In genomic region chr16:56643080-56643778, GRCh38 we compare ENCODE assay signal across 10 cellular contexts. TPM values are rescaled to one million over a fixed set of nuclear protein-coding genes. Genes with fewer than 3 reads are reported as not detected.
DNase-seq lines count a peak whose midpoint lies in the region; ATAC-seq and TF ChIP-seq lines count a peak whose summit lies in the region.
"Had no signal": no experiment of that assay in that cellular context is flagged by ENCODE, and none has a peak within 500 bp of the region (broad histone marks: within the 10 kb centered on the region; RNA-seq: fewer than 3 reads in every experiment).

No MANE protein-coding gene starts in this region.

- WGBS in aorta, 2 donors = 9 to 11% methylated on average over 42 of the region's 42 CpGs

- H3K36me3 ChIP-seq in cardiac muscle cell = no peaks in the 10 kb centered on the region
- no peaks in the 10 kb centered on the region for H3K36me3 ChIP-seq in aorta (ENCODE audit: control insufficient read depth in 1 of 2, insufficient read depth in 2 of 2, low read length in 1 of 2)
- H3K36me3 ChIP-seq: neutrophil had no signal

- H3K27me3 ChIP-seq in cardiac muscle cell (peaks cover 100% of the 10 kb centered on the region), aorta (ENCODE audit: control insufficient read depth in 1 of 2, insufficient read depth in 2 of 2, low read length in 1 of 2) (no peaks in the 10 kb centered on the region)

- no peak overlapping the region for H3K27ac ChIP-seq in 22Rv1
- H3K27ac ChIP-seq in cardiac muscle cell = no peak overlapping the region
- H3K27ac ChIP-seq in aorta (ENCODE audit: low read depth in 1 of 2, low read length in 2 of 2) = peak overlapping the region in 1 of 2 donors; percentile 15
- H3K27ac ChIP-seq: neutrophil had no signal

- H3K4me1 ChIP-seq in cardiac muscle cell (ENCODE audit: low read depth) (peaks cover 5% of the 10 kb centered on the region), aorta (ENCODE audit: control insufficient read depth in 1 of 2, insufficient read depth in 2 of 2, low read length in 2 of 2) (no peaks in the 10 kb centered on the region)

- ATAC-seq in GM19438 (IDR thresholded peaks at IDR 0.05; ENCODE audit: low read depth, unreplicated experiment) (peak; percentile 68), aorta (ENCODE audit: low FRiP score) (peak; percentile 89)

- H3K9me3 ChIP-seq in cardiac muscle cell (ENCODE audit: low read depth) (no peaks in the 10 kb centered on the region), aorta (ENCODE audit: control insufficient read depth, low read length) (no peaks in the 10 kb centered on the region)
- H3K9me3 ChIP-seq: neutrophil had no signal

- intact Hi-C loops in aorta (cut with DNase I) = loop anchor here (2.0 to 5.0 kb wide), 3 partner anchors 38 to 41 kb away; partner anchors contain the start of gene MT1X (in 1 of the 2)

- TF ChIP-seq CTCF in 22Rv1 (IDR thresholded peaks at IDR 0.05) (peak; percentile 80), cardiac muscle cell (IDR thresholded peaks at IDR 0.05; ENCODE audit: low read depth, low read length) (peak; percentile 46)

- no peak overlapping the region for H3K4me3 ChIP-seq in cardiac muscle cell
- no peak overlapping the region for H3K4me3 ChIP-seq in aorta (ENCODE audit: low read length in 2 of 2)

- DNase-seq in NCI-H69 (lab: John Stamatoyannopoulos, UW) (peak; percentile 51), cardiac muscle cell (ENCODE audit: low read depth in 1 of 2, low spot score in 1 of 2) (peak; percentile 39 to 70), renal cortical epithelial cell (ENCODE audit: low read depth) (peak; percentile 52), aorta (peak; percentile 89 to 93), NCI-H345 (lab: John Stamatoyannopoulos, UW) (no peak)
- peak; percentile 88 for DNase-seq in activated effector memory CD4-positive, alpha-beta T cell treated with anti-CD3 and anti-CD28 coated beads, Interleukin-2, amount 50 U/mL, for 16 hours

RNA-seq across cellular contexts. Expression of gene MT1A, which starts 4.8 kb away (rescaled TPM):
- not detected in 2 replicates for total RNA-seq in cardiac muscle cell
- not detected in 2 replicates for polyA plus RNA-seq in cardiac muscle cell
- total RNA-seq in renal cortical epithelial cell = 0.89 and 4.3 TPM in 2 replicates
- 10 to 100 TPM in 1 of 2 donors, 1 to 10 TPM in 1; 4.6 to 82.2 TPM for total RNA-seq in aorta
- polyA plus RNA-seq in aorta = 10 to 100 TPM in 1 of 2 donors, 1 to 10 TPM in 1; 7.0 to 16.2 TPM
- total RNA-seq: Daoy had no signal

RNA-seq across cellular contexts. Expression of gene MT1B, which starts 8.5 kb away (rescaled TPM):
- not detected in 2 replicates for total RNA-seq in cardiac muscle cell
- polyA plus RNA-seq in cardiac muscle cell = not detected in 2 replicates
- not detected in 2 replicates for total RNA-seq in renal cortical epithelial cell
- total RNA-seq in aorta = not detected
- polyA plus RNA-seq in aorta = not detected
- total RNA-seq: Daoy had no signal

RNA-seq across cellular contexts. Expression of gene MT1M, which starts 10.8 kb away (rescaled TPM):
- total RNA-seq in cardiac muscle cell (not detected in 2 replicates), renal cortical epithelial cell (2.8 and 38.0 TPM in 2 replicates), aorta (100 to 1,000 TPM in 1 of 2 donors, 10 to 100 TPM in 1; 11.8 to 129 TPM)
- polyA plus RNA-seq in cardiac muscle cell (not detected in 2 replicates), aorta (10 to 100 TPM; 40.1 to 72.2 TPM)

RNA-seq across cellular contexts. Expression of gene MT1F, which starts 14.5 kb away (rescaled TPM):
- total RNA-seq in cardiac muscle cell (not detected in 2 replicates), renal cortical epithelial cell (11.0 and 11.1 TPM in 2 replicates), aorta (10 to 100 TPM; 14.4 to 19.1 TPM)
- polyA plus RNA-seq in cardiac muscle cell (not detected in 2 replicates), aorta (10 to 100 TPM in 1 of 2 donors, 1 to 10 TPM in 1; 9.0 to 81.1 TPM)

RNA-seq across cellular contexts. Expression of gene MT1E, which starts 17.6 kb away (rescaled TPM):
- total RNA-seq in cardiac muscle cell (3.6 and 9.1 TPM in 2 replicates), renal cortical epithelial cell (193 and 893 TPM in 2 replicates), aorta (100 to 1,000 TPM in 1 of 2 donors, 10 to 100 TPM in 1; 47.8 to 355 TPM)
- polyA plus RNA-seq in cardiac muscle cell (4.5 and 4.7 TPM in 2 replicates), aorta (100 to 1,000 TPM; 185 to 606 TPM)
